ENCODE assay signal across 2 cellular contexts in genomic region chr7:64088863-64089262, GRCh38. TPM values are rescaled to one million over a fixed set of nuclear protein-coding genes. Genes with fewer than 3 reads are reported as not detected.
"Had no signal": no experiment of that assay in that cellular context is flagged by ENCODE, and none has a peak within 500 bp of the region (broad histone marks: within the 10 kb centered on the region; RNA-seq: fewer than 3 reads in every experiment).

No MANE protein-coding gene starts in this region.

RNA-seq across cellular contexts. Expression of gene ZNF727, which starts 43.6 kb away (rescaled TPM):
- total RNA-seq: G401, GM12878 had no signal
- polyA plus RNA-seq: GM12878 had no signal
